10 cellular contexts compared by ENCODE assay signal in the genomic region with DNA sequence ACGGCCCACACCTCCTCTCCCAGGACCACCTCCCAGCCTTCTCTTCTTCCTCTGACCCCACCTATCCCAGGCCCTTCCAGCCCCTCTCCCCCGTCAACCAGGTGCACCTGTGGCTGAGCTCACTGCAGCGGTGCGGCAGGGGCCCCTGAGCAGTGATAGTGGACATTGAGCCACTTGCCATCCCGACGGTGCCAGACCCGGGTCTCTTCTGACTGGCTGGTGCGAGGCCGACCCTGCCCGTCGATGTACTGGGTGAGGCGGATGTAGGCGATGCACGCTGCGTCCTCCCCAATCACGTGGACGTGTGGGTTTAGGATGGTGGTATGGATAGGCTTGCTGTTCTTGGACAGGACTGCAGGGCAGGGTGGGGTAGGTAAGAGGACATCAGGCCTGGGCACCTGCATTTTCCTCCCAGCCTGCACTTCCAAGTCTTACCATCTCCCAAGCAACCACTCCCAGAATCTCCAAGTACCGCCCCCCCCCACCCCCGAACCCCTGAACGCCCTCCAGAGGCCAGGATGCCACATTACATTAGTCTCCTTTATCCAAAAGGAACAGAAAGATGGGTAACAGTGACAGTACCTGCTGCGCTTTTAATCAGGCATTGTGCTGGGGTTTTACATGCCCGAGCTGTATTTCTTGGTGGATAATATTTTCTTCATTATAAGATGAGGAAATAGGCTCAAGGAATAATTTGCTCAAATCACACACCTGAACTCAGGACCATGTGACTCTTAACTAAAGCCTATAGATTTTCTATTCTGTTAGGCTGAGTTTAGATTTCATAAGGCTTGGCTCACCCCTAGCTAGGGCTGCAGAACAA. TPM values are rescaled to one million over a fixed set of nuclear protein-coding genes. Genes with fewer than 3 reads are reported as not detected.
DNase-seq lines count a peak whose midpoint lies in the region; ATAC-seq and TF ChIP-seq lines count a peak whose summit lies in the region.
"Had no signal": no experiment of that assay in that cellular context is flagged by ENCODE, and none has a peak within 500 bp of the region (broad histone marks: within the 10 kb centered on the region; RNA-seq: fewer than 3 reads in every experiment).

No MANE protein-coding gene starts in this region.

- TF ChIP-seq POLR2A in body of pancreas (IDR thresholded peaks at IDR 0.05), result no peak

- H3K9me3 Mint-ChIP-seq in endodermal cell, result no peaks in the 10 kb centered on the region

- H3K4me1 ChIP-seq in SK-N-SH (ENCODE audit: control insufficient read depth in 1 of 2, insufficient read depth in 2 of 2, low read depth in 1 of 2, low read length in 1 of 2) (peaks cover 4 to 5% of the 10 kb centered on the region in 2 experiments; a peak in 2 of 4 replicates), endodermal cell (ENCODE audit: control insufficient read depth, insufficient read depth, low read length) (peaks cover 33% of the 10 kb centered on the region), body of pancreas (peaks cover 21% of the 10 kb centered on the region)

- peak overlapping the region; percentile 69 to 73; a peak in 3 of 4 replicates for H3K27ac ChIP-seq in SK-N-SH (ENCODE audit: low read depth in 2 of 2, low read length in 1 of 2)
- H3K27ac ChIP-seq in endodermal cell (ENCODE audit: low read depth, low read length), result no peak overlapping the region
- peak overlapping the region; percentile 44 for H3K27ac ChIP-seq in temporal lobe (ENCODE audit: low read depth, low read length)
- H3K27ac ChIP-seq in body of pancreas, result no peak overlapping the region

- no peak overlapping the region for H3K27ac Mint-ChIP-seq in endodermal cell

- POLR2A ChIA-PET in SK-N-SH (lab: Yijun Ruan, JAX), result no interaction called here

- no peaks in the 10 kb centered on the region for H4K20me1 ChIP-seq in SK-N-SH (ENCODE audit: insufficient read depth)

- no peak for TF ChIP-seq RAD21 in SK-N-SH (IDR thresholded peaks at IDR 0.05; ENCODE audit: low read length)

- H3K9me2 ChIP-seq in SK-N-SH, result no peaks in the 10 kb centered on the region

- intact Hi-C loops in body of pancreas (cut with DNase I), result no loop called here

- no peak overlapping the region for H2AFZ ChIP-seq in SK-N-SH (ENCODE audit: low read depth)

- H3K9ac ChIP-seq in SK-N-SH (no peak overlapping the region; the same call in 1 of the 2 replicates), endodermal cell (ENCODE audit: extremely low read depth, low read length, poor library complexity, severe bottlenecking) (no peak overlapping the region)

- H3K9me3 ChIP-seq in SK-N-SH, result no peaks in the 10 kb centered on the region
- no peaks in the 10 kb centered on the region for H3K9me3 ChIP-seq in endodermal cell (ENCODE audit: control insufficient read depth, low read length)
- H3K9me3 ChIP-seq in body of pancreas, result no peaks in the 10 kb centered on the region
- H3K9me3 ChIP-seq: BLaER1 treated with 17β-estradiol and CSF1 and Interleukin-3, amounts not matched to agents 10 nM and 100 nM had no signal

- DNase-seq in SK-N-SH (peak; percentile 70), NCI-H69 (lab: John Stamatoyannopoulos, UW) (peak; percentile 20), endodermal cell (peak; percentile 90), body of pancreas (no peak), NCI-H2107 treated with DMSO at 0.1 percent for 48 hours (lab: John Stamatoyannopoulos, UW; ENCODE audit: unreplicated experiment) (no peak)
- DNase-seq: aorta had no signal

- H3K4me2 ChIP-seq in SK-N-SH, result no peak overlapping the region

- 83% methylated on average over 22 of the region's 22 CpGs for WGBS in SK-N-SH (ENCODE audit: low lambda C conversion rate)
- whole genome bisulfite sequencing in endodermal cell (ENCODE audit: insufficient coverage in 1 of 2, insufficient read length in 1 of 2), 2 experiments, result 83 to 96% methylated on average over 3 to 22 of the region's 22 CpGs
- WGBS in body of pancreas, 2 donors, result 84% methylated on average over 7 to 22 of the region's 22 CpGs

- CTCF ChIA-PET in SK-N-SH (lab: Yijun Ruan, JAX), result interaction anchor here (0.6 to 2.0 kb wide), 7 partner anchors 8 to 125 kb away, joined by 3 to 6 read pairs (median 4); no protein-coding TSS in a partner anchor

- H3K79me2 ChIP-seq in SK-N-SH (ENCODE audit: insufficient read depth), result peaks cover 11% of the 10 kb centered on the region; the same call in 1 of the 2 replicates

- H3F3A ChIP-seq in SK-N-SH (replicated peaks; ENCODE audit: insufficient read depth), result peaks cover 34% of the 10 kb centered on the region

- no peak for TF ChIP-seq EP300 in SK-N-SH (IDR thresholded peaks at IDR 0.05; ENCODE audit: borderline replicate concordance in 1 of 2, low read depth in 1 of 2, low read length in 1 of 2)

- H3K36me3 ChIP-seq in SK-N-SH (replicated peaks in 1 of 2; ENCODE audit: control insufficient read depth in 1 of 2, insufficient read depth in 2 of 2, low read length in 1 of 2) (peaks cover 5 to 37% of the 10 kb centered on the region in 2 experiments), endodermal cell (ENCODE audit: control insufficient read depth, insufficient read depth, low read length) (peaks cover 19% of the 10 kb centered on the region), body of pancreas (replicated peaks in 1 of 2; ENCODE audit: insufficient read depth in 1 of 2, low read depth in 2 of 2) (no peaks in the 10 kb centered on the region)

- H3K4me1 Mint-ChIP-seq in endodermal cell, result peaks cover 49% of the 10 kb centered on the region

- ATAC-seq in SK-N-SH treated with all-trans-retinoic acid at 6 μM for 48 hours (no peak), body of pancreas (no peak), HG03469 (IDR thresholded peaks at IDR 0.05; ENCODE audit: unreplicated experiment) (no peak)

- H3K4me3 ChIP-seq in SK-N-SH (ENCODE audit: low read depth in 2 of 2, low read length in 1 of 2) (no peak overlapping the region), endodermal cell (ENCODE audit: low read length) (no peak overlapping the region), body of pancreas (no peak overlapping the region)
- H3K4me3 ChIP-seq: BLaER1 treated with 17β-estradiol and CSF1 and Interleukin-3, amounts not matched to agents 10 nM and 100 nM had no signal

- H3K4me3 Mint-ChIP-seq in endodermal cell, result no peak overlapping the region

- no peaks in the 10 kb centered on the region for H3K27me3 ChIP-seq in SK-N-SH (ENCODE audit: insufficient read depth)
- H3K27me3 ChIP-seq in endodermal cell (ENCODE audit: control insufficient read depth, insufficient read depth, low read length, poor library complexity, severe bottlenecking), result no peaks in the 10 kb centered on the region
- H3K27me3 ChIP-seq in body of pancreas, result no peaks in the 10 kb centered on the region
- H3K27me3 ChIP-seq: BLaER1 treated with 17β-estradiol and CSF1 and Interleukin-3, amounts not matched to agents 10 nM and 100 nM had no signal

- peaks cover 4% of the 10 kb centered on the region for H3K27me3 Mint-ChIP-seq in endodermal cell (ENCODE audit: insufficient read depth)

- peaks cover 12% of the 10 kb centered on the region for H3K36me3 Mint-ChIP-seq in endodermal cell (ENCODE audit: low read depth)

- TF ChIP-seq CTCF in SK-N-SH (IDR thresholded peaks at IDR 0.05), result peak; percentile 52
- TF ChIP-seq CTCF in endodermal cell (conservative IDR thresholded peaks at IDR 0.05), result peak; percentile 68
- peak in 1 of 7 experiments; percentile 4 for TF ChIP-seq CTCF in body of pancreas (IDR thresholded peaks at IDR 0.05)

TF ChIP-seq in SK-N-SH, 30 proteins besides CTCF, POLR2A, EP300 and RAD21 (continues in another document):
- TF ChIP-seq CHD2 (IDR thresholded peaks at IDR 0.05; ENCODE audit: low read length, partially characterized antibody) (no peak), FOXM1 (IDR thresholded peaks at IDR 0.05; ENCODE audit: low read depth) (no peak)

TF ChIP-seq in SK-N-SH treated with all-trans-retinoic acid at 6 μM for 48 hours, 23 proteins besides CTCF, POLR2A, EP300 and RAD21 (continues in another document):
- TF ChIP-seq ISL1 (CRISPR knock-in tag; IDR thresholded peaks at IDR 0.05) (no peak), ZNF8 (CRISPR knock-in tag; IDR thresholded peaks at IDR 0.05) (no peak), TCF4 (CRISPR knock-in tag; IDR thresholded peaks at IDR 0.05; ENCODE audit: borderline replicate concordance) (no peak), BACH2 (CRISPR knock-in tag; IDR thresholded peaks at IDR 0.05; ENCODE audit: borderline replicate concordance) (no peak), TOX (CRISPR knock-in tag; IDR thresholded peaks at IDR 0.05; ENCODE audit: borderline replicate concordance) (no peak), OSR1 (CRISPR knock-in tag; IDR thresholded peaks at IDR 0.05) (no peak), GLIS3 (CRISPR knock-in tag; IDR thresholded peaks at IDR 0.05) (no peak)

RNA-seq across cellular contexts. Expression of gene NDST2, which starts 3.7 kb away (rescaled TPM):
- 22.1 and 24.1 TPM in 2 replicates for polyA plus RNA-seq in SK-N-SH (2012; rRNA removed)
- 10.5 and 14.1 TPM in 2 replicates for polyA plus RNA-seq in SK-N-SH (2012; cell fraction: cytosol; rRNA removed)
- polyA plus RNA-seq in SK-N-SH (2012; cell fraction: nucleus; rRNA removed), result 69.9 and 86.8 TPM in 2 replicates
- 10 to 100 TPM; 19.6 to 20.3 TPM for total RNA-seq in endodermal cell
- 23.6 TPM for polyA plus RNA-seq in endodermal cell (2013, experiment 1 of 2)
- 15.4 TPM for polyA plus RNA-seq in endodermal cell (2013, experiment 2 of 2)
- 14.5 TPM for total RNA-seq in temporal lobe
- total RNA-seq in body of pancreas, result 10 to 100 TPM; 21.1 to 25.4 TPM

RNA-seq across cellular contexts. Expression of gene ZSWIM8, which starts 29.7 kb away (rescaled TPM):
- 97.3 and 112 TPM in 2 replicates for polyA plus RNA-seq in SK-N-SH (2012; rRNA removed)
- polyA plus RNA-seq in SK-N-SH (2012; cell fraction: cytosol; rRNA removed), result 21.4 and 41.4 TPM in 2 replicates
- 340 and 358 TPM in 2 replicates for polyA plus RNA-seq in SK-N-SH (2012; cell fraction: nucleus; rRNA removed)
- 10 to 100 TPM; 75.9 to 79.8 TPM for total RNA-seq in endodermal cell
- 86.6 TPM for polyA plus RNA-seq in endodermal cell (2013, experiment 1 of 2)
- 82.6 TPM for polyA plus RNA-seq in endodermal cell (2013, experiment 2 of 2)
- total RNA-seq in temporal lobe, result 24.8 TPM
- total RNA-seq in body of pancreas, result 10 to 100 TPM; 34.5 to 70.9 TPM

RNA-seq across cellular contexts. Expression of gene CHCHD1, which starts 33.3 kb away (rescaled TPM):
- polyA plus RNA-seq in SK-N-SH (2012; rRNA removed), result 57.8 and 60.9 TPM in 2 replicates
- 71.7 and 84.8 TPM in 2 replicates for polyA plus RNA-seq in SK-N-SH (2012; cell fraction: cytosol; rRNA removed)
- polyA plus RNA-seq in SK-N-SH (2012; cell fraction: nucleus; rRNA removed), result 22.1 and 30.6 TPM in 2 replicates
- total RNA-seq in endodermal cell (10 to 100 TPM; 37.6 to 49.3 TPM), temporal lobe (14.3 TPM), body of pancreas (10 to 100 TPM in 1 of 2 donors, 1 to 10 TPM in 1; 9.3 to 15.8 TPM)
- polyA plus RNA-seq in endodermal cell (2013, experiment 1 of 2), result 74.8 TPM
- 73.7 TPM for polyA plus RNA-seq in endodermal cell (2013, experiment 2 of 2)

RNA-seq across cellular contexts. Expression of gene CAMK2G, which starts 59.2 kb away (rescaled TPM):
- polyA plus RNA-seq in SK-N-SH (2012; rRNA removed), result 41.4 and 52.2 TPM in 2 replicates
- polyA plus RNA-seq in SK-N-SH (2012; cell fraction: cytosol; rRNA removed), result 29.0 and 35.7 TPM in 2 replicates
- 103 and 119 TPM in 2 replicates for polyA plus RNA-seq in SK-N-SH (2012; cell fraction: nucleus; rRNA removed)
- total RNA-seq in endodermal cell (10 to 100 TPM; 20.9 to 21.7 TPM), temporal lobe (53.8 TPM), body of pancreas (10 to 100 TPM; 14.8 to 17.4 TPM)
- polyA plus RNA-seq in endodermal cell (2013, experiment 1 of 2), result 29.8 TPM
- 25.8 TPM for polyA plus RNA-seq in endodermal cell (2013, experiment 2 of 2)

Comparison
In these comparisons a context has a peak if more than half of its experiments do, and no peak if none do; other contexts are left out.
1. DNase-seq: peak in SK-N-SH (single experiment), NCI-H69 (single experiment) and endodermal cell (single experiment); none in body of pancreas (0 of 4) and NCI-H2107 treated with DMSO at 0.1 percent for 48 hours (single experiment).
2. H3K27ac ChIP-seq: peak in SK-N-SH (2 of 2) and temporal lobe (single experiment); none in endodermal cell (single experiment) and body of pancreas (0 of 4).